In the genomic region with DNA sequence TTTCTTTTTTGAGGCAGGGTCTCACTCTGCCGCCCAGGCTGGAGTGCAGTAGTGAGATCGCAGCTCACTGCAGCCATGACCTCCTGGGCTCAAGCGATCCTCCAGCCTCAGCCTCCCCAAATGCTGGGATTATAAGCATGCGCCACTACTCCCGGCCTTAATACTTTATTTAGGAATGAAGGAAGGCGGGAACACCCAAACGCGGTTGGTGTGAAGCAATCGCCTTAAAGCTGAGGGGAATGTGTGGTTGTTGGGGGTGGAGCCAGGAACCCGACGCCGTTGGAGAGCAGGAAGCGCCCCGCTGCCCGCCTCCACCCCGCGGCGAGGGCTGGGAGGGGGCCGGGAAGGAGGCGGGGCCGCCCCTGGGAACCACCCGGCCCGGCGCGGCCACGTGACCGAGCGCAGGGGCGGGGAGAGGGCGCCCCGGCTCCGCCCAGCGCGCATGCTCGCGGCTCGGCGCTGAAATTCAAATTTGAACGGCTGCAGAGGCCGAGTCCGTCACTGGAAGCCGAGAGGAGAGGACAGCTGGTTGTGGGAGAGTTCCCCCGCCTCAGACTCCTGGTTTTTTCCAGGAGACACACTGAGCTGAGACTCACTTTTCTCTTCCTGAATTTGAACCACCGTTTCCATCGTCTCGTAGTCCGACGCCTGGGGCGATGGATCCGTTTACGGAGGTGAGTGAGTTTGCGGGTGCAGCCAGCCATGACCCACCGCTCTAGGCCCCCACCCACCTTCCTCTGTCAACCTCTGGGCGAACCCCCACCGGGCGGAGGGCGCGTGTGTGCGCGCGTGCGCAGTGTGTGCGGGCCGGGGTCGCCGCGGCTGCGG, we compare ENCODE assay signal across 8 cellular contexts. TPM values are rescaled to one million over a fixed set of nuclear protein-coding genes. Genes with fewer than 3 reads are reported as not detected.
DNase-seq lines count a peak whose midpoint lies in the region; TF ChIP-seq lines count a peak whose summit lies in the region.

A gene with protein sequence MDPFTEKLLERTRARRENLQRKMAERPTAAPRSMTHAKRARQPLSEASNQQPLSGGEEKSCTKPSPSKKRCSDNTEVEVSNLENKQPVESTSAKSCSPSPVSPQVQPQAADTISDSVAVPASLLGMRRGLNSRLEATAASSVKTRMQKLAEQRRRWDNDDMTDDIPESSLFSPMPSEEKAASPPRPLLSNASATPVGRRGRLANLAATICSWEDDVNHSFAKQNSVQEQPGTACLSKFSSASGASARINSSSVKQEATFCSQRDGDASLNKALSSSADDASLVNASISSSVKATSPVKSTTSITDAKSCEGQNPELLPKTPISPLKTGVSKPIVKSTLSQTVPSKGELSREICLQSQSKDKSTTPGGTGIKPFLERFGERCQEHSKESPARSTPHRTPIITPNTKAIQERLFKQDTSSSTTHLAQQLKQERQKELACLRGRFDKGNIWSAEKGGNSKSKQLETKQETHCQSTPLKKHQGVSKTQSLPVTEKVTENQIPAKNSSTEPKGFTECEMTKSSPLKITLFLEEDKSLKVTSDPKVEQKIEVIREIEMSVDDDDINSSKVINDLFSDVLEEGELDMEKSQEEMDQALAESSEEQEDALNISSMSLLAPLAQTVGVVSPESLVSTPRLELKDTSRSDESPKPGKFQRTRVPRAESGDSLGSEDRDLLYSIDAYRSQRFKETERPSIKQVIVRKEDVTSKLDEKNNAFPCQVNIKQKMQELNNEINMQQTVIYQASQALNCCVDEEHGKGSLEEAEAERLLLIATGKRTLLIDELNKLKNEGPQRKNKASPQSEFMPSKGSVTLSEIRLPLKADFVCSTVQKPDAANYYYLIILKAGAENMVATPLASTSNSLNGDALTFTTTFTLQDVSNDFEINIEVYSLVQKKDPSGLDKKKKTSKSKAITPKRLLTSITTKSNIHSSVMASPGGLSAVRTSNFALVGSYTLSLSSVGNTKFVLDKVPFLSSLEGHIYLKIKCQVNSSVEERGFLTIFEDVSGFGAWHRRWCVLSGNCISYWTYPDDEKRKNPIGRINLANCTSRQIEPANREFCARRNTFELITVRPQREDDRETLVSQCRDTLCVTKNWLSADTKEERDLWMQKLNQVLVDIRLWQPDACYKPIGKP (plus strand): TSS at position 492 of the 828 bp plus-strand sequence. CDS start 165 bp downstream, at position 657.

- H3K18ac ChIP-seq in H9 (ENCODE audit: insufficient read length, low read depth, low read length) = peak within 1 kb of the TSS; percentile 83

- no peak within 1 kb of the TSS for H4K5ac ChIP-seq in H9 (ENCODE audit: insufficient read length, low read depth, low read length)

- H2BK20ac ChIP-seq in H9 (ENCODE audit: low read depth, low read length, poor library complexity, severe bottlenecking) = no peak within 1 kb of the TSS

- peaks cover 36 to 40% of the 10 kb centered on the region in 2 experiments for H3K4me1 Mint-ChIP-seq in H9

- peak within 1 kb of the TSS; percentile 55 for H3K4me2 ChIP-seq in H9 (ENCODE audit: insufficient read depth, insufficient read length, low read length)

- no peak within 1 kb of the TSS; the same call in 1 of the 2 replicates for H3K4ac ChIP-seq in H9 (ENCODE audit: low read depth, low read length)

- H3K4me3 ChIP-seq in MG63 (peak within 1 kb of the TSS; percentile 94), SJSA1 (peak within 1 kb of the TSS; percentile 85), neuron (ENCODE audit: low read length) (peak within 1 kb of the TSS; percentile 96), stomach smooth muscle (ENCODE audit: low read length in 2 of 2) (peak within 1 kb of the TSS; percentile 85 to 92)

- no peak within 1 kb of the TSS for H3K56ac ChIP-seq in H9 (ENCODE audit: insufficient read length, low read depth, low read length)

- H2BK5ac ChIP-seq in H9 (ENCODE audit: insufficient read length, low read length) = no peak within 1 kb of the TSS

- H3K27ac Mint-ChIP-seq in H9 = peak within 1 kb of the TSS; percentile 89 to 99 (median 92)

- no peaks in the 10 kb centered on the region for H4K20me1 ChIP-seq in H9 (ENCODE audit: control insufficient read depth, insufficient read depth, insufficient read length)

- H2AFZ ChIP-seq in H9 (ENCODE audit: low read length) (peak within 1 kb of the TSS; percentile 70), neuron (ENCODE audit: low read depth, low read length) (peak within 1 kb of the TSS; percentile 96)

- peaks cover 2% of the 10 kb centered on the region; the same call in 1 of the 2 replicates for H3K27me3 Mint-ChIP-seq in H9 (ENCODE audit: low read depth)

- H2BK120ac ChIP-seq in H9 (ENCODE audit: low read depth, low read length, poor library complexity, severe bottlenecking) = no peak within 1 kb of the TSS

- H3K79me2 ChIP-seq in H9 (ENCODE audit: insufficient read depth, low read length) = peaks cover 28% of the 10 kb centered on the region; the same call in 1 of the 2 replicates

- H3K23ac ChIP-seq in H9 (ENCODE audit: insufficient read length, low read depth, low read length) = no peak within 1 kb of the TSS

- no peaks in the 10 kb centered on the region for H3K23me2 ChIP-seq in H9 (ENCODE audit: insufficient read length, low read depth, low read length, poor library complexity, severe bottlenecking)

- whole genome bisulfite sequencing in H9 (ENCODE audit: extremely low coverage, insufficient read length, low lambda C conversion rate) = no CpG with 5 or more reads among the region's 68 CpGs

- no peak within 1 kb of the TSS for H3T11ph ChIP-seq in H9 (ENCODE audit: low read length)

- no peak within 1 kb of the TSS for H2BK12ac ChIP-seq in H9 (ENCODE audit: insufficient read length, low read depth, low read length)

- H3K27ac ChIP-seq in H9 (ENCODE audit: insufficient read length, low read depth, low read length) = peak within 1 kb of the TSS; percentile 59
- H3K27ac ChIP-seq in SJSA1 = peak within 1 kb of the TSS; percentile 96
- H3K27ac ChIP-seq in stomach smooth muscle (ENCODE audit: low read length) = peak within 1 kb of the TSS; percentile 60

- H3K79me1 ChIP-seq in H9 (ENCODE audit: insufficient read depth, low read depth, low read length, poor library complexity, severe bottlenecking) = peaks cover 3% of the 10 kb centered on the region

- no peak within 1 kb of the TSS for H2BK15ac ChIP-seq in H9 (ENCODE audit: low read depth, low read length)

- DNase-seq in GDM1 (lab: John Stamatoyannopoulos, UW) = peak; percentile 92
- peak; percentile 94 for DNase-seq in H9
- DNase-seq in MG63 = peak; percentile 96
- DNase-seq in SJSA1 (ENCODE audit: low read depth in 1 of 2, low spot score in 2 of 2) = peak; percentile 96 to 98
- DNase-seq in activated naive CD4-positive, alpha-beta T cell (lab: John Stamatoyannopoulos, UW) = peak; percentile 41 to 78 (median 60)
- peak; percentile 87 for DNase-seq in foreskin melanocyte

- H4K91ac ChIP-seq in H9 (ENCODE audit: insufficient read length, low read depth, low read length) = no peak within 1 kb of the TSS

- H3K9me3 Mint-ChIP-seq in H9 = peaks cover under 1 to 4% of the 10 kb centered on the region in 2 experiments; a peak in 4 of 5 replicates

- H3K14ac ChIP-seq in H9 (ENCODE audit: insufficient read depth, low read length) = peak within 1 kb of the TSS; percentile 88; the same call in 1 of the 2 replicates

- peaks cover 3% of the 10 kb centered on the region for H3K4me1 ChIP-seq in H9 (ENCODE audit: insufficient read depth, low read length)
- H3K4me1 ChIP-seq in SJSA1 (replicated peaks) = peaks cover 32% of the 10 kb centered on the region
- H3K4me1 ChIP-seq in neuron (ENCODE audit: insufficient read depth, low read length) = peaks cover 14% of the 10 kb centered on the region
- peaks cover 6% of the 10 kb centered on the region for H3K4me1 ChIP-seq in stomach smooth muscle (ENCODE audit: control insufficient read depth, insufficient read depth, low read length)

- H3K9me3 ChIP-seq in H9 (ENCODE audit: control insufficient read depth, low read depth, low read length) (no peaks in the 10 kb centered on the region), MG63 (no peaks in the 10 kb centered on the region), SJSA1 (replicated peaks) (no peaks in the 10 kb centered on the region), neuron (ENCODE audit: low read length) (no peaks in the 10 kb centered on the region), stomach smooth muscle (ENCODE audit: control insufficient read depth in 2 of 2, low read length in 2 of 2) (no peaks in the 10 kb centered on the region)

- H3K36me3 ChIP-seq in MG63 = peaks cover 13% of the 10 kb centered on the region
- peaks cover 41% of the 10 kb centered on the region for H3K36me3 ChIP-seq in SJSA1
- H3K36me3 ChIP-seq in neuron (ENCODE audit: insufficient read depth, low read length) = no peaks in the 10 kb centered on the region
- no peaks in the 10 kb centered on the region for H3K36me3 ChIP-seq in stomach smooth muscle (ENCODE audit: control insufficient read depth in 2 of 2, insufficient read depth in 2 of 2, low read length in 2 of 2)

- peaks cover 3 to 6% (median 5%) of the 10 kb centered on the region in 3 experiments; a peak in 6 of 7 replicates for H3K36me3 Mint-ChIP-seq in H9 (ENCODE audit: insufficient read depth in 1 of 3, low read depth in 3 of 3)

- no peaks in the 10 kb centered on the region for H3K27me3 ChIP-seq in H9 (ENCODE audit: insufficient read depth, low read length)
- H3K27me3 ChIP-seq in MG63 = no peaks in the 10 kb centered on the region
- no peaks in the 10 kb centered on the region for H3K27me3 ChIP-seq in SJSA1 (replicated peaks)
- no peaks in the 10 kb centered on the region for H3K27me3 ChIP-seq in neuron (ENCODE audit: insufficient read depth, low read length)
- H3K27me3 ChIP-seq in stomach smooth muscle (ENCODE audit: control insufficient read depth in 1 of 2, insufficient read depth in 2 of 2, low read length in 2 of 2) = no peaks in the 10 kb centered on the region

- peak within 1 kb of the TSS; percentile 73 for H3K9ac ChIP-seq in H9 (ENCODE audit: extremely low read depth, insufficient read length, low read length)
- H3K9ac ChIP-seq in stomach smooth muscle (ENCODE audit: low read length in 2 of 2) = peak within 1 kb of the TSS; percentile 52 to 60

- no peak for TF ChIP-seq CTCF in H9 (conservative IDR thresholded peaks at IDR 0.05)

- no peak within 1 kb of the TSS for H4K8ac ChIP-seq in H9 (replicated peaks; ENCODE audit: insufficient read length, low read depth, low read length)

- H3K4me3 Mint-ChIP-seq in H9 = peak within 1 kb of the TSS; percentile 94

- no peak within 1 kb of the TSS for H2AK5ac ChIP-seq in H9 (ENCODE audit: insufficient read length, low read length)

RNA-seq across cellular contexts. Expression of the gene that starts here (rescaled TPM):
- total RNA-seq in H9 (2021) = 78.9 and 84.7 TPM in 2 replicates
- 108 and 160 TPM in 2 replicates for total RNA-seq in MG63 (2014; rRNA removed; shearing (Covaris generic); ENCODE audit: low replicate concordance)
- 298 and 397 TPM in 2 replicates for total RNA-seq in SJSA1 (2014; rRNA removed; shearing (Covaris generic))

Comparison
In these comparisons a context has a peak if more than half of its experiments do, and no peak if none do; other contexts are left out.
1. Peak in every context shown above with its lines: DNase-seq, H3K4me3 ChIP-seq and H3K27ac ChIP-seq.